In the genomic region with DNA sequence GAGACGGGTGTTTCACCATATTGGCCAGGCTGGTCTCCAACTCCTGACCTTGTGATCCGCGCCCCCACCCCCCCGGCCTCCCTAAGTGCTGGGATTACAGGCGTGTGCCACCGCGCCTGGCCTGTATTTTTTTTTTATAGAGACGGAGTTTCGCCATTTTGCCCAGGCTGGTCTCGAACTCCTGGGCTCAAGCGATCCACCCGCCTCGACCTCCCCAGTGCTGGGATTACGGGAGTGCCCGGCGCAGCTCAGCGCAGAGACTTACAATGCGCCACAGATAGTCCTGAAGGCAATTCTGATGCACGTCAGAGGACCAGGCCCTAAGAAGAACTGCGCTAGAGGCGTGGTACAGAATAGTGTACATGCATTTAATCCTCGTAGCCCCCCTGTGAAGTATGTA, we compare ENCODE assay signal across 8 cellular contexts. TPM values are rescaled to one million over a fixed set of nuclear protein-coding genes. Genes with fewer than 3 reads are reported as not detected.
DNase-seq lines count a peak whose midpoint lies in the region; ATAC-seq and TF ChIP-seq lines count a peak whose summit lies in the region.

No MANE protein-coding gene starts in this region.

- no peak for TF ChIP-seq CTCF in GM12864 (IDR thresholded peaks at IDR 0.05; ENCODE audit: low read depth, low read length, missing control alignments)
- TF ChIP-seq CTCF in fibroblast of lung (conservative IDR thresholded peaks at IDR 0.05 in 1 of 2, IDR thresholded peaks at IDR 0.05 in 1 of 2; ENCODE audit: low read depth in 1 of 2, low read length in 2 of 2) = no peak

- H3K9ac ChIP-seq in fibroblast of lung (ENCODE audit: insufficient read depth, low read length) (peak overlapping the region; percentile 1), rectal smooth muscle tissue (ENCODE audit: low read length) (no peak overlapping the region)

- DNase-seq in GM12864 (ENCODE audit: low read depth) = no peak
- no peak for DNase-seq in T-helper 17 cell
- no peak for DNase-seq in fibroblast of lung (ENCODE audit: low read depth in 2 of 2)
- DNase-seq in DMS53 treated with DMSO at 0.1 percent for 48 hours (lab: John Stamatoyannopoulos, UW; ENCODE audit: unreplicated experiment) = no peak
- DNase-seq in NCI-H1694 (lab: John Stamatoyannopoulos, UW) = no peak
- DNase-seq in activated CD8-positive, alpha-beta memory T cell treated with anti-CD3 and anti-CD28 coated beads for 24 hours = no peak

- H3K27ac Mint-ChIP-seq in T-helper 17 cell = peak overlapping the region; percentile 77

- H3K4me1 ChIP-seq in fibroblast of lung (ENCODE audit: control insufficient read depth, extremely low read depth, insufficient read depth, low read length) (peaks cover 3% of the 10 kb centered on the region), rectal smooth muscle tissue (ENCODE audit: control insufficient read depth, insufficient read depth, low read length) (peaks cover 10% of the 10 kb centered on the region)

- no peaks in the 10 kb centered on the region for H4K20me1 ChIP-seq in fibroblast of lung (ENCODE audit: control insufficient read depth, extremely low read depth, insufficient read depth, low read length)

- no peak overlapping the region for H3K4me3 Mint-ChIP-seq in T-helper 17 cell

- H3K27me3 Mint-ChIP-seq in T-helper 17 cell = no peaks in the 10 kb centered on the region

- H3K27ac ChIP-seq in fibroblast of lung (ENCODE audit: insufficient read depth, low read length) (peak overlapping the region; percentile 85), rectal smooth muscle tissue (ENCODE audit: low read depth, low read length) (peak overlapping the region; percentile 76)

- H3K4me3 ChIP-seq in GM12864 (ENCODE audit: low read depth, low read length) (peak overlapping the region; percentile 73; the same call in 1 of the 2 replicates), fibroblast of lung (replicated peaks in 1 of 4; ENCODE audit: control extremely low read depth in 1 of 4, insufficient read depth in 1 of 4, low read depth in 3 of 4, low read length in 4 of 4) (peak overlapping the region; percentile 68 to 88 (median 82)), rectal smooth muscle tissue (ENCODE audit: low read length) (peak overlapping the region; percentile 66)

- peaks cover 4% of the 10 kb centered on the region for H3K79me2 ChIP-seq in fibroblast of lung (ENCODE audit: control insufficient read depth, insufficient read depth, low read length)

- H3K27me3 ChIP-seq in fibroblast of lung (ENCODE audit: control insufficient read depth, insufficient read depth, low read length) (no peaks in the 10 kb centered on the region), rectal smooth muscle tissue (ENCODE audit: control insufficient read depth, insufficient read depth, low read length) (no peaks in the 10 kb centered on the region)

- peak overlapping the region; percentile 61 for H3K4me2 ChIP-seq in fibroblast of lung (ENCODE audit: extremely low read depth, insufficient read depth, low read length)

- no peaks in the 10 kb centered on the region for H3K36me3 ChIP-seq in fibroblast of lung (ENCODE audit: control insufficient read depth, insufficient read depth, low read length)
- H3K36me3 ChIP-seq in rectal smooth muscle tissue (ENCODE audit: control insufficient read depth, insufficient read depth, low read length) = no peaks in the 10 kb centered on the region

- no peaks in the 10 kb centered on the region for H3K9me3 ChIP-seq in T-helper 17 cell (ENCODE audit: control insufficient read depth, low read length, poor library complexity, severe bottlenecking)
- H3K9me3 ChIP-seq in fibroblast of lung (ENCODE audit: control insufficient read depth, insufficient read depth, low read depth, low read length) = no peaks in the 10 kb centered on the region

- ATAC-seq in T-helper 17 cell (no peak), HG03175 (IDR thresholded peaks at IDR 0.05; ENCODE audit: unreplicated experiment) (no peak)

- peaks cover 7% of the 10 kb centered on the region for H3K4me1 Mint-ChIP-seq in T-helper 17 cell

- H3K36me3 Mint-ChIP-seq in T-helper 17 cell (ENCODE audit: low read depth) = no peaks in the 10 kb centered on the region

- peak overlapping the region; percentile 77 for H2AFZ ChIP-seq in fibroblast of lung (ENCODE audit: low read length)

RNA-seq across cellular contexts. Expression of a gene that starts 0.6 kb away (rescaled TPM):
- total RNA-seq in T-helper 17 cell = 100 to 1,000 TPM; 181 to 217 TPM
- total RNA-seq in fibroblast of lung = 144 and 171 TPM in 2 replicates
- polyA plus RNA-seq in fibroblast of lung = 22.0 and 27.0 TPM in 2 replicates
- 51.6 and 65.2 TPM in 2 replicates for polyA plus RNA-seq in fibroblast of lung (2012)
- 129 and 155 TPM in 2 replicates for polyA minus RNA-seq in fibroblast of lung (ENCODE audit: low replicate concordance)

RNA-seq across cellular contexts. Expression of a gene that starts 11.4 kb away (rescaled TPM):
- total RNA-seq in T-helper 17 cell (10 to 100 TPM; 40.7 to 50.2 TPM), fibroblast of lung (31.1 and 36.0 TPM in 2 replicates)
- 30.8 and 37.6 TPM in 2 replicates for polyA plus RNA-seq in fibroblast of lung
- polyA plus RNA-seq in fibroblast of lung (2012) = 41.8 and 50.1 TPM in 2 replicates
- polyA minus RNA-seq in fibroblast of lung (ENCODE audit: low replicate concordance) = 90.4 and 113 TPM in 2 replicates

RNA-seq across cellular contexts. Expression of a gene that starts 11.6 kb away (rescaled TPM):
- total RNA-seq in T-helper 17 cell (under 1 TPM; 0.37 to 0.90 TPM), fibroblast of lung (0.26 and 3.0 TPM in 2 replicates)
- 4.6 and 18.1 TPM in 2 replicates for polyA plus RNA-seq in fibroblast of lung
- 6.3 and 23.6 TPM in 2 replicates for polyA plus RNA-seq in fibroblast of lung (2012)
- polyA minus RNA-seq in fibroblast of lung (ENCODE audit: low replicate concordance) = 22.0 and 42.4 TPM in 2 replicates

RNA-seq across cellular contexts. Expression of a gene that starts 16.2 kb away (rescaled TPM):
- total RNA-seq in T-helper 17 cell = 10 to 100 TPM; 15.2 to 18.5 TPM
- total RNA-seq in fibroblast of lung = 30.0 and 89.5 TPM in 2 replicates
- 11.7 and 16.9 TPM in 2 replicates for polyA plus RNA-seq in fibroblast of lung
- polyA plus RNA-seq in fibroblast of lung (2012) = 12.7 and 21.9 TPM in 2 replicates
- polyA minus RNA-seq in fibroblast of lung (ENCODE audit: low replicate concordance) = 74.8 and 156 TPM in 2 replicates

RNA-seq across cellular contexts. Expression of a gene that starts 22.1 kb away (rescaled TPM):
- total RNA-seq in T-helper 17 cell (1 to 10 TPM; 7.5 to 8.7 TPM), fibroblast of lung (12.8 and 13.2 TPM in 2 replicates)
- 1.4 and 1.7 TPM in 2 replicates for polyA plus RNA-seq in fibroblast of lung
- polyA plus RNA-seq in fibroblast of lung (2012) = 5.8 and 10.2 TPM in 2 replicates
- polyA minus RNA-seq in fibroblast of lung (ENCODE audit: low replicate concordance) = 0.94 and 1.0 TPM in 2 replicates
